20 cellular contexts compared by ENCODE assay signal in the genomic region with DNA sequence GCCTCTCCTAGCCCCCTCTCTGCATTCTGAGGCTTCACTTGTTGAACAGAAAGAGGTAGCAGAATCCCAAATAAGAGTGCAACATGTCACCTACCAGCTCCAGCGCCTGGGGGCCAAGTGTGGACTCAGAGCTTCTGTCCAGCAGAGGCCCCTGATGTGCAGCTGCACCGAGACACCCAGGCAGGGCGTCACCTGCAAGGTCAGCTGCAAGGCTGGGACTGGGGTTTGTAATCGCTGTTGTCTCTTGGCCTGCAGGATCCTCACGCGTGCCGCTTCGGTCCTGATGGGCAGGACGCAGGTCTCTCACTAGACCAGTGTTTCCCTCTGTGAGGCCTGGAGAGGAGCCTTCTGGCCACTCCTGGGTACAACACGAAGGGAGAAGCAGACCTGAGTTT.
"Had no signal": no experiment of that assay in that cellular context is flagged by ENCODE, and none has a peak within 500 bp of the region (broad histone marks: within the 10 kb centered on the region; RNA-seq: fewer than 3 reads in every experiment).

No MANE protein-coding gene starts in this region.

- H3K9me3 Mint-ChIP-seq: naive B cell, nephron had no signal

- H3K27ac Mint-ChIP-seq: nephron had no signal

- H3K27me3 Mint-ChIP-seq: naive B cell had no signal

- H3K36me3 Mint-ChIP-seq: naive B cell had no signal

- H3K9me3 ChIP-seq: esophagus squamous epithelium, gastroesophageal sphincter, psoas muscle, sigmoid colon, suprapubic skin, thyroid gland, upper lobe of left lung, uterus had no signal

- DNase-seq: effector memory CD4-positive, alpha-beta T cell; esophagus squamous epithelium; foreskin fibroblast; glutamatergic neuron; islet precursor cell; left ventricle myocardium superior; mesendoderm; naive B cell; retina; sigmoid colon; stimulated activated CD4-positive, alpha-beta T cell treated with anti-CD3 and anti-CD28 coated beads, Interleukin-12 subunit alpha, Interleukin-12 subunit beta, amount 100 ng/mL, for 4 hours; stimulated activated naive CD4-positive, alpha-beta T cell; thyroid gland; uterus had no signal

- H3K27ac ChIP-seq: esophagus squamous epithelium, gastroesophageal sphincter, psoas muscle, sigmoid colon, skin epidermis, suprapubic skin, thyroid gland, upper lobe of left lung, uterus had no signal

- H3K36me3 ChIP-seq: esophagus squamous epithelium, gastroesophageal sphincter, sigmoid colon, suprapubic skin, thyroid gland, upper lobe of left lung, uterus had no signal

- H3K4me3 ChIP-seq: esophagus squamous epithelium, gastroesophageal sphincter, psoas muscle, sigmoid colon, skin epidermis, suprapubic skin, thyroid gland, upper lobe of left lung, uterus had no signal

- ATAC-seq: gastroesophageal sphincter, left ventricle myocardium superior, psoas muscle had no signal
